ENCODE assay signal across 1 cellular context in genomic region chr19:6737873-6738725, GRCh38.
A peak's percentile ranks its signal among the peaks of the same experiment; 100 is the strongest.
TF ChIP-seq lines count a peak whose summit lies in the region.

No MANE protein-coding gene starts in this region.

TF ChIP-seq in K562, 482 proteins besides CTCF, POLR2A, EP300 and RAD21 (continued from another document and continues in another):
- TF ChIP-seq THAP12 (CRISPR knock-in tag; IDR thresholded peaks at IDR 0.05) (no peak), FOSL1 (tag; conservative IDR thresholded peaks at IDR 0.05) (no peak), MAFF (IDR thresholded peaks at IDR 0.05; ENCODE audit: low read length) (no peak), ARID2 (IDR thresholded peaks at IDR 0.05) (no peak), NR2C2 (CRISPR knock-in tag; IDR thresholded peaks at IDR 0.05) (peak; percentile 95), NR2C2 (tag; IDR thresholded peaks at IDR 0.05) (peak; percentile 99), MLLT1 (IDR thresholded peaks at IDR 0.05) (no peak), RBM39 (optimal IDR thresholded peaks at IDR 0.05; ENCODE audit: low read depth, low read length) (no peak), STAG1 (CRISPR knock-in tag; IDR thresholded peaks at IDR 0.05; ENCODE audit: borderline replicate concordance) (no peak), ZNF431 (CRISPR knock-in tag; IDR thresholded peaks at IDR 0.05) (no peak), SFPQ (IDR thresholded peaks at IDR 0.05; ENCODE audit: low read depth, low read length) (no peak), ZNF280B (CRISPR knock-in tag; IDR thresholded peaks at IDR 0.05) (no peak), PRMT5 (CRISPR knock-in tag; IDR thresholded peaks at IDR 0.05) (no peak), ETS2 (tag; IDR thresholded peaks at IDR 0.05; ENCODE audit: borderline replicate concordance, poor library complexity, severe bottlenecking) (no peak), TEAD4 (IDR thresholded peaks at IDR 0.05; ENCODE audit: low read length) (peak; percentile 68), TEAD4 (CRISPR knock-in tag; IDR thresholded peaks at IDR 0.05; ENCODE audit: borderline replicate concordance) (no peak), HEY1 (CRISPR knock-in tag; IDR thresholded peaks at IDR 0.05; ENCODE audit: borderline replicate concordance) (0 out of 2 replicates have a peak, but pooled peaks have one; percentile 7), GTF3C2 (IDR thresholded peaks at IDR 0.05; ENCODE audit: borderline replicate concordance, extremely low read depth, insufficient read length) (no peak), NR4A1 (CRISPR knock-in tag; IDR thresholded peaks at IDR 0.05) (no peak), NR4A1 (tag; IDR thresholded peaks at IDR 0.05) (peak; percentile 88), ZNF592 (IDR thresholded peaks at IDR 0.05) (no peak; the same call in none of the 2 replicates), DIDO1 (tag; IDR thresholded peaks at IDR 0.05; ENCODE audit: low read depth) (no peak; the same call in 1 of the 2 replicates), KHSRP (IDR thresholded peaks at IDR 0.05) (no peak), NFYB (IDR thresholded peaks at IDR 0.05; ENCODE audit: extremely low read depth, insufficient read length) (no peak), ZNF589 (CRISPR knock-in tag; IDR thresholded peaks at IDR 0.05; ENCODE audit: low read depth) (no peak), ZBTB11 (CRISPR knock-in tag; IDR thresholded peaks at IDR 0.05) (no peak), TBP (optimal IDR thresholded peaks at IDR 0.05; ENCODE audit: low read depth, low read length) (no peak), TCF7L2 (IDR thresholded peaks at IDR 0.05; ENCODE audit: low read depth, low read length) (no peak), CBX3 (IDR thresholded peaks at IDR 0.05; ENCODE audit: borderline replicate concordance in 1 of 2, low read length in 2 of 2) (no peak), FOXK1 (CRISPR knock-in tag; IDR thresholded peaks at IDR 0.05; ENCODE audit: borderline replicate concordance) (no peak), SREBF2 (CRISPR knock-in tag; IDR thresholded peaks at IDR 0.05) (no peak), DEAF1 (CRISPR knock-in tag; IDR thresholded peaks at IDR 0.05) (peak; percentile 74; the same call in 1 of the 2 replicates), KLF16 (IDR thresholded peaks at IDR 0.05) (0 out of 2 replicates have a peak, but pooled peaks have one; percentile 2), HDAC1 (IDR thresholded peaks at IDR 0.05) (no peak; a peak in 1 of 4 replicates), SAFB2 (IDR thresholded peaks at IDR 0.05; ENCODE audit: borderline replicate concordance, low read depth, low read length, severe bottlenecking) (no peak), CLOCK (CRISPR knock-in tag; IDR thresholded peaks at IDR 0.05; ENCODE audit: borderline replicate concordance) (no peak), HOXB6 (CRISPR knock-in tag; IDR thresholded peaks at IDR 0.05; ENCODE audit: borderline replicate concordance) (no peak)
